Comparison of ENCODE assay signal across 18 cellular contexts in the genomic region with DNA sequence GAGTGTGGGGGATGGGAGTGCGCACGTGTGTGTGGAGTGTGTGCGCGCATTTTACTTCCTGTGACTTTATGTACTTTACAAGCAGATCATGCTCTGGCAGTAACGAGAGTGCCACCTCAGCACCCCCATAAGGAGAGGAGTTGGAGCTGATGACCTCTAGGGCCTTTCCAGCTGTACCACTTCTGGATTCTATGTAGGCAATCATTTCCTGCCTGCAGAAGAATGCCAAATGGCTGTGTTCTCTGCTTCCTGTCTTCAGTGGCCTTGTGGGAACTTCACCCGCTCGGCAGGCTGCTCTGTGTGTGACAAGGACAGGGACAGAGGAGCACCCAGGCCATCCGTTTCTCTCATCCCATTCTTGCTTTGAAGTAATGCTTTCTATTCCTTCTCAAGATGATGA. TPM values are rescaled to one million over a fixed set of nuclear protein-coding genes. Genes with fewer than 3 reads are reported as not detected.
"Had no signal": no experiment of that assay in that cellular context is flagged by ENCODE, and none has a peak within 500 bp of the region (broad histone marks: within the 10 kb centered on the region; RNA-seq: fewer than 3 reads in every experiment).

No MANE protein-coding gene starts in this region.

- H3K36me3 ChIP-seq: stomach, transverse colon, uterus had no signal

- DNase-seq: activated CD4-positive, CD25-positive, alpha-beta regulatory T cell treated with anti-CD3 and anti-CD28 coated beads, Interleukin-2, amount 50 U/mL, for 72 hours; activated gamma-delta T cell treated with Interleukin-2 at 50 U/mL for 16 hours; activated T-cell treated with anti-CD3 and anti-CD28 coated beads, Interleukin-2, amount 50 U/mL, for 1 hour; aorta; effector CD4-positive, alpha-beta T cell; glutamatergic neuron; immature natural killer cell; left ventricle myocardium superior; midbrain; nucleus accumbens; stomach; SW 1271; transverse colon; uterus had no signal

- H3K4me3 ChIP-seq: hepatocyte, stomach, transverse colon, uterus had no signal

- H3K4me2 ChIP-seq: hepatocyte had no signal

- ATAC-seq: activated naive CD4-positive, alpha-beta T cell treated with anti-CD3 and anti-CD28 coated beads, Interleukin-2, amount 50 U/mL, for 72 hours; left ventricle myocardium superior had no signal

- H3K27ac ChIP-seq: hepatocyte, stomach, transverse colon, uterus, VCaP had no signal

- H2AFZ ChIP-seq: hepatocyte had no signal

- H3K79me2 ChIP-seq: hepatocyte had no signal

- H3K27me3 ChIP-seq: hepatocyte, stomach, transverse colon, uterus had no signal

- H3K4me1 ChIP-seq: stomach, transverse colon, uterus had no signal

- H3K9me3 ChIP-seq: transverse colon, uterus had no signal

RNA-seq across cellular contexts. Expression of a gene that starts 22.8 kb away (rescaled TPM):
- total RNA-seq: activated naive CD4-positive, alpha-beta T cell treated with anti-CD3 and anti-CD28 coated beads, Interleukin-2, amount 50 U/mL, for 72 hours; T-helper 2 cell treated with Interferon-gamma antibody and Interleukin-4, amounts not matched to agents 100 ng/mL and 5 ng/mL, for 36 hours had no signal
- polyA plus RNA-seq: immature natural killer cell had no signal
